11 cellular contexts compared by ENCODE assay signal in the genomic region with DNA sequence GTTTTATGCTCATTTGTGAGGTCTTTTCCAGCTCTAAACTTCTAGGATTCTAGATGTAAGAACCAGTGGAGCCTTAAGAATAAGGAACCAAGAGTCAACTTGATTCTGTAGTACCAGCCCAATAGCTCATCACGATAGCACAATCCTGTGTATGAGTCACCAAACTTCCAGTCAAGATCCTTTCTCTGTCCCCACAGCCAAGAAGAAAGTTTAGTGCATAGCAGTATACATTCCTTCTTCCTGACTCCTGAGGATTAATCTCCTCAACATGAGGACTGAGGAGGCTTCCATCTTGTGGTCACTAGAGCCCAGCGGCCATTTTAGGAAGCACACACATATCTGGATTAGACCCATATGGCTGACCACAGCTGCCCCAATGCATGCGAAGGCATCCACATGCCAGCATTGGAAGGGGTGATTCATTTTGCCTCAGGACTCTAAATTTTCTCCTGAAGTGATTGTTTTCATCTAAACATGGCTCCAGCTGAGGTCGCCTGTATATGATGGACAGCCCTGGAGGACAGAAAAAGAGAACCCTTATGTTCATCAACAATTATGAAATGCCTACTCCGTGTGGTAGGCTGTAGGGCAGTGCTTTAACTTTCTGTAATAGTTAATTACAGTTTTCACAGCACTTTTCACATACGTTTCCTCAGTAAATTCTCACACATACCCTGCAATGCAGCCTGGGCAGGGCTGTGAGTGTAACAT. TPM values are rescaled to one million over a fixed set of nuclear protein-coding genes. Genes with fewer than 3 reads are reported as not detected.
DNase-seq lines count a peak whose midpoint lies in the region; ATAC-seq and TF ChIP-seq lines count a peak whose summit lies in the region.
"Had no signal": no experiment of that assay in that cellular context is flagged by ENCODE, and none has a peak within 500 bp of the region (broad histone marks: within the 10 kb centered on the region; RNA-seq: fewer than 3 reads in every experiment).

No MANE protein-coding gene starts in this region.

- H3K4me1 Mint-ChIP-seq in activated naive CD4-positive, alpha-beta T cell treated with anti-CD3 and anti-CD28 coated beads for 36 hours (ENCODE audit: low read depth): peaks cover 7% of the 10 kb centered on the region
- peaks cover 20% of the 10 kb centered on the region for H3K4me1 Mint-ChIP-seq in T-helper 2 cell treated with Interferon-gamma antibody and Interleukin-4, amounts not matched to agents 5 μg/mL and 100 μg/mL, for 36 hours (ENCODE audit: low read depth)

- no peaks in the 10 kb centered on the region for H3K9me3 Mint-ChIP-seq in activated naive CD4-positive, alpha-beta T cell treated with anti-CD3 and anti-CD28 coated beads for 36 hours
- no peaks in the 10 kb centered on the region for H3K9me3 Mint-ChIP-seq in T-helper 2 cell treated with Interferon-gamma antibody and Interleukin-4, amounts not matched to agents 5 μg/mL and 100 μg/mL, for 36 hours

- no peaks in the 10 kb centered on the region; the same call in 1 of the 2 replicates for H3K27me3 ChIP-seq in Panc1 (ENCODE audit: control insufficient read depth, insufficient read depth, low read length)
- H3K27me3 ChIP-seq: esophagus squamous epithelium had no signal

- H3K9me3 ChIP-seq in Panc1 (ENCODE audit: control insufficient read depth, insufficient read depth, low read depth, low read length): no peaks in the 10 kb centered on the region
- H3K9me3 ChIP-seq: esophagus squamous epithelium had no signal

- ATAC-seq in GM21717 (IDR thresholded peaks at IDR 0.05; ENCODE audit: unreplicated experiment) (peak; percentile 23), Panc1 (0 out of 2 replicates have a peak, but pooled peaks have one; percentile 38)
- ATAC-seq: activated CD4-positive, CD25-positive, alpha-beta regulatory T cell treated with anti-CD3 and anti-CD28 coated beads, Interleukin-2, amount 50 U/mL, for 24 hours had no signal

- DNase-seq in AG08396 (ENCODE audit: low spot score) (peak; percentile 83), Panc1 (ENCODE audit: low read depth, low spot score) (no peak), foreskin fibroblast (peak; percentile 95 to 97), DMS114 treated with DMSO at 0.1 percent for 48 hours (lab: John Stamatoyannopoulos, UW; ENCODE audit: unreplicated experiment) (no peak), retina (no peak)
- no peak for DNase-seq in activated naive CD4-positive, alpha-beta T cell treated with anti-CD3 and anti-CD28 coated beads for 36 hours
- no peak for DNase-seq in T-helper 2 cell treated with Interferon-gamma antibody and Interleukin-4, amounts not matched to agents 5 μg/mL and 100 μg/mL, for 36 hours (ENCODE audit: low spot score)
- DNase-seq: esophagus squamous epithelium had no signal

- H3K4me3 ChIP-seq in Panc1 (ENCODE audit: low read depth in 2 of 2, low read length in 2 of 2) (no peak overlapping the region), foreskin fibroblast (ENCODE audit: low read depth in 1 of 2, low read length in 2 of 2) (no peak overlapping the region)
- H3K4me3 ChIP-seq: esophagus squamous epithelium had no signal

- H3K36me3 Mint-ChIP-seq in activated naive CD4-positive, alpha-beta T cell treated with anti-CD3 and anti-CD28 coated beads for 36 hours (ENCODE audit: low read depth): peaks cover 1% of the 10 kb centered on the region
- H3K36me3 Mint-ChIP-seq in T-helper 2 cell treated with Interferon-gamma antibody and Interleukin-4, amounts not matched to agents 5 μg/mL and 100 μg/mL, for 36 hours (ENCODE audit: low read depth): peaks cover 15% of the 10 kb centered on the region

- POLR2A ChIA-PET in Panc1 (lab: Charles Lee): interaction anchor here (0.7 kb wide), 1 partner anchor 16 kb away, joined by 7 read pairs; no protein-coding TSS in a partner anchor

- H3K4me3 Mint-ChIP-seq in activated naive CD4-positive, alpha-beta T cell treated with anti-CD3 and anti-CD28 coated beads for 36 hours: no peak overlapping the region
- H3K4me3 Mint-ChIP-seq in T-helper 2 cell treated with Interferon-gamma antibody and Interleukin-4, amounts not matched to agents 5 μg/mL and 100 μg/mL, for 36 hours: no peak overlapping the region

- H3K27ac Mint-ChIP-seq in activated naive CD4-positive, alpha-beta T cell treated with anti-CD3 and anti-CD28 coated beads for 36 hours: no peak overlapping the region
- H3K27ac Mint-ChIP-seq in T-helper 2 cell treated with Interferon-gamma antibody and Interleukin-4, amounts not matched to agents 5 μg/mL and 100 μg/mL, for 36 hours: no peak overlapping the region

- no peaks in the 10 kb centered on the region for H3K36me3 ChIP-seq in Panc1 (ENCODE audit: control insufficient read depth, insufficient read depth, low read length)
- H3K36me3 ChIP-seq: esophagus squamous epithelium had no signal

- H3K4me1 ChIP-seq in Panc1 (ENCODE audit: control insufficient read depth, insufficient read depth, low read length): no peaks in the 10 kb centered on the region
- H3K4me1 ChIP-seq: esophagus squamous epithelium had no signal

- TF ChIP-seq CTCF in Panc1 (IDR thresholded peaks at IDR 0.05) (no peak), foreskin fibroblast (IDR thresholded peaks at IDR 0.05; ENCODE audit: low read depth, low read length) (peak; percentile 23)

- no TSS peak for BruUV-seq in Panc1 (replicated peaks; lab: Mats Ljungman, UMichigan)

- no peaks in the 10 kb centered on the region for H3K27me3 Mint-ChIP-seq in activated naive CD4-positive, alpha-beta T cell treated with anti-CD3 and anti-CD28 coated beads for 36 hours (ENCODE audit: low read depth)
- no peaks in the 10 kb centered on the region for H3K27me3 Mint-ChIP-seq in T-helper 2 cell treated with Interferon-gamma antibody and Interleukin-4, amounts not matched to agents 5 μg/mL and 100 μg/mL, for 36 hours (ENCODE audit: low read depth)

- H3K27ac ChIP-seq in Panc1 (ENCODE audit: low read length): no peak overlapping the region
- H3K27ac ChIP-seq: esophagus squamous epithelium, HL-60 had no signal

- in situ Hi-C loops in Panc1 (cut with HindIII; ENCODE audit: low pct_unique_long_range_greater_than_20kb, low sequenced_read_pairs): no loop called here

- intact Hi-C loops in Panc1 (cut with micrococcal nuclease; ENCODE audit: unreplicated experiment): no loop called here
- intact Hi-C loops in activated naive CD4-positive, alpha-beta T cell treated with anti-CD3 and anti-CD28 coated beads for 36 hours (cut with micrococcal nuclease): no loop called here

- CTCF ChIA-PET in Panc1 (lab: Charles Lee): no interaction called here
- CTCF ChIA-PET in activated naive CD4-positive, alpha-beta T cell treated with anti-CD3 and anti-CD28 coated beads for 36 hours (lab: Charles Lee): interaction anchor here (1.3 kb wide), 1 partner anchor 10 kb away, joined by 3 read pairs; no protein-coding TSS in a partner anchor

RNA-seq across cellular contexts. Expression of gene RASGRP3, which starts 53.5 kb away (rescaled TPM):
- total RNA-seq in Panc1 (2021; ENCODE audit: unreplicated experiment): 2.6 TPM
- polyA plus RNA-seq in Panc1 (2012; ENCODE audit: insufficient read length): 0.96 TPM
- total RNA-seq in activated naive CD4-positive, alpha-beta T cell treated with anti-CD3 and anti-CD28 coated beads for 36 hours: 1 to 10 TPM; 1.9 to 2.3 TPM

Comparison
In these comparisons a context has a peak if more than half of its experiments do, and no peak if none do; other contexts are left out.
1. DNase-seq: peak in AG08396 (single experiment) and foreskin fibroblast (2 of 2); none in Panc1 (single experiment), activated naive CD4-positive, alpha-beta T cell treated with anti-CD3 and anti-CD28 coated beads for 36 hours (single experiment), DMS114 treated with DMSO at 0.1 percent for 48 hours (single experiment), retina (single experiment) and T-helper 2 cell treated with Interferon-gamma antibody and Interleukin-4, amounts not matched to agents 5 μg/mL and 100 μg/mL, for 36 hours (single experiment).